In genomic region chr1:161307230-161307768, GRCh38 we compare ENCODE assay signal across 9 cellular contexts. TPM values are rescaled to one million over a fixed set of nuclear protein-coding genes. Genes with fewer than 3 reads are reported as not detected.
DNase-seq lines count a peak whose midpoint lies in the region; ATAC-seq, FAIRE-seq and TF ChIP-seq lines count a peak whose summit lies in the region.
"Had no signal": no experiment of that assay in that cellular context is flagged by ENCODE, and none has a peak within 500 bp of the region (broad histone marks: within the 10 kb centered on the region; RNA-seq: fewer than 3 reads in every experiment).

No MANE protein-coding gene starts in this region.

- DNase-seq in GM18507 (ENCODE audit: extremely low spot score, insufficient read length, low read depth) (no peak), NOMO-1 treated with dmso at 0.1 percent for 144 hours (lab: John Stamatoyannopoulos, UW; ENCODE audit: unreplicated experiment) (peak; percentile 6), dorsolateral prefrontal cortex (no peak), sciatic nerve (ENCODE audit: low spot score) (peak; percentile 63), LoVo (ENCODE audit: low spot score) (no peak), HuH-7.5 (ENCODE audit: low spot score) (no peak)
- DNase-seq: NCI-H1105 treated with DMSO at 0.1 percent for 48 hours had no signal

- H3K27me3 ChIP-seq in dorsolateral prefrontal cortex = no peaks in the 10 kb centered on the region

- intact Hi-C loops in dorsolateral prefrontal cortex (cut with DNase I) = loop anchor here in 1 of 2 donors (5.0 kb wide), 1 partner anchor 75 kb away; no protein-coding TSS in a partner anchor
- intact Hi-C loops in sciatic nerve (cut with DNase I) = no loop called here

- ATAC-seq in sciatic nerve = peak; percentile 66
- ATAC-seq in GM21576 (IDR thresholded peaks at IDR 0.05; ENCODE audit: unreplicated experiment) = no peak

- peak overlapping the region in 39 of 59 donors; percentile 1 to 86 (median 52) for H3K27ac ChIP-seq in dorsolateral prefrontal cortex

- FAIRE-seq in GM18507 (lab: Jason Lieb, UNC) = peak; percentile 41

- TF ChIP-seq CTCF in dorsolateral prefrontal cortex (IDR thresholded peaks at IDR 0.05 in 54 of 56, conservative IDR thresholded peaks at IDR 0.05 in 2 of 56; ENCODE audit: low read depth in 1 of 56, partially characterized antibody in 56 of 56) = no peak

- H3K4me3 ChIP-seq in dorsolateral prefrontal cortex = peak overlapping the region in 1 of 59 donors; percentile 82

RNA-seq across cellular contexts. Expression of gene MPZ, which starts 2.5 kb away (rescaled TPM):
- 10 to 100 TPM in 2 of 120 experiments, 1 to 10 TPM in 118; 2.8 to 11.0 (median 6.1) TPM for total RNA-seq in dorsolateral prefrontal cortex
- total RNA-seq in sciatic nerve = 4,832 TPM

RNA-seq across cellular contexts. Expression of gene SDHC, which starts 6.9 kb away (rescaled TPM):
- total RNA-seq in dorsolateral prefrontal cortex (100 to 1,000 TPM; 139 to 247 (median 184) TPM), sciatic nerve (124 TPM)

RNA-seq across cellular contexts. Expression of gene PCP4L1, which starts 48.8 kb away (rescaled TPM):
- total RNA-seq in dorsolateral prefrontal cortex = 10 to 100 TPM in 119 of 120 experiments, 1 to 10 TPM in 1; 6.1 to 57.2 (median 31.0) TPM
- 0.89 TPM for total RNA-seq in sciatic nerve
- total RNA-seq: dermis microvascular lymphatic vessel endothelial cell had no signal

Comparison
In these comparisons a context has a peak if more than half of its experiments do, and no peak if none do; other contexts are left out.
1. DNase-seq: peak in NOMO-1 treated with dmso at 0.1 percent for 144 hours (single experiment) and sciatic nerve (single experiment); none in GM18507 (single experiment), dorsolateral prefrontal cortex (0 of 10), LoVo (single experiment) and HuH-7.5 (single experiment).
2. RNA of gene MPZ, which starts 2.5 kb away (total RNA-seq): 4,832 TPM in sciatic nerve (single experiment); 2.8 to 11.0 TPM in dorsolateral prefrontal cortex; every median in the first group is over 100 times any median in the second.